In genomic region chrX:150893936-150894335, GRCh38 we compare ENCODE assay signal across 23 cellular contexts. TPM values are rescaled to one million over a fixed set of nuclear protein-coding genes. Genes with fewer than 3 reads are reported as not detected.
A peak's percentile ranks its signal among the peaks of the same experiment; 100 is the strongest.
DNase-seq lines count a peak whose midpoint lies in the region; ATAC-seq, FAIRE-seq and TF ChIP-seq lines count a peak whose summit lies in the region.
"Had no signal": no experiment of that assay in that cellular context is flagged by ENCODE, and none has a peak within 500 bp of the region (broad histone marks: within the 10 kb centered on the region; RNA-seq: fewer than 3 reads in every experiment).

No MANE protein-coding gene starts in this region.

- POLR2A ChIA-PET in MCF 10A (lab: Yijun Ruan, JAX) (no interaction called here), K562 (lab: Yijun Ruan, JAX) (interaction anchor here (0.5 kb wide), 1 partner anchor 72 kb away, joined by 3 read pairs; no protein-coding TSS in a partner anchor)

- DNase-seq in MCF 10A (ENCODE audit: unreplicated experiment) (no peak), breast epithelium (ENCODE audit: low spot score in 2 of 2) (no peak), amniotic epithelial cell (ENCODE audit: low read depth) (peak; percentile 58), K562 (ENCODE audit: extremely low read depth in 1 of 4, low spot score in 3 of 4) (no peak), NOMO-1 (lab: John Stamatoyannopoulos, UW; ENCODE audit: unreplicated experiment in 2 of 2) (no peak), epidermal melanocyte (ENCODE audit: insufficient read length, low spot score) (no peak)
- DNase-seq: ACHN; BE2C; C1 segment of cervical spinal cord; Caco-2; Calu3; CD4-positive, alpha-beta memory T cell; CD4-positive, CD25-positive, alpha-beta regulatory T cell; CD8-positive, alpha-beta memory T cell; DMS79 treated with DMSO at 0.1 percent for 48 hours; GF-D8 had no signal

- 81% methylated on average over 5 of the region's 5 CpGs for WGBS in K562 (ENCODE audit: insufficient coverage, low coverage, missing lambda C conversion rate)

- ATAC-seq in K562 (no peak), HG02981 (IDR thresholded peaks at IDR 0.05; ENCODE audit: unreplicated experiment) (no peak)

- H3K9me3 ChIP-seq in breast epithelium (no peaks in the 10 kb centered on the region), K562 (replicated peaks; ENCODE audit: control insufficient read depth, insufficient read depth, low read depth, low read length) (no peaks in the 10 kb centered on the region)
- H3K9me3 ChIP-seq: BE2C, BLaER1, Caco-2 had no signal

- peaks cover 5% of the 10 kb centered on the region for H3K36me3 Mint-ChIP-seq in MCF 10A (ENCODE audit: insufficient read depth, unreplicated experiment)
- H3K36me3 Mint-ChIP-seq: CD4-positive, alpha-beta memory T cell; CD4-positive, CD25-positive, alpha-beta regulatory T cell; CD8-positive, alpha-beta memory T cell had no signal

- no peaks in the 10 kb centered on the region for H4K20me1 ChIP-seq in K562 (replicated peaks; ENCODE audit: control insufficient read depth, insufficient read depth, low read length)

- H3K36me3 ChIP-seq in breast epithelium, result no peaks in the 10 kb centered on the region
- H3K36me3 ChIP-seq in K562 (ENCODE audit: control insufficient read depth, insufficient read depth, low read length), result no peaks in the 10 kb centered on the region
- H3K36me3 ChIP-seq: BE2C, BLaER1 had no signal

- H3K27me3 Mint-ChIP-seq in MCF 10A (ENCODE audit: insufficient read depth, unreplicated experiment), result no peaks in the 10 kb centered on the region
- H3K27me3 Mint-ChIP-seq: CD4-positive, alpha-beta memory T cell; CD4-positive, CD25-positive, alpha-beta regulatory T cell; CD8-positive, alpha-beta memory T cell had no signal

- TF ChIP-seq RAD21 in K562 (CRISPR knock-in tag; conservative IDR thresholded peaks at IDR 0.05 in 1 of 2, IDR thresholded peaks at IDR 0.05 in 1 of 2), result no peak

- no peak overlapping the region for H2AFZ ChIP-seq in K562 (ENCODE audit: low read depth, low read length)

- H3K79me2 ChIP-seq in K562 (ENCODE audit: control insufficient read depth, insufficient read depth, low read length), result peaks cover 21% of the 10 kb centered on the region

- H3K4me1 ChIP-seq in breast epithelium, result no peaks in the 10 kb centered on the region
- H3K4me1 ChIP-seq in K562 (replicated peaks in 1 of 2; ENCODE audit: control insufficient read depth in 2 of 2, insufficient read depth in 2 of 2, low read length in 2 of 2), result peaks cover 0 to 6% of the 10 kb centered on the region in 2 experiments; a peak in 2 of 5 replicates
- H3K4me1 ChIP-seq: BE2C, Caco-2 had no signal

- in situ Hi-C loops in K562 (cut with MboI), result no loop called here

- no peaks in the 10 kb centered on the region for H3K4me1 Mint-ChIP-seq in MCF 10A (ENCODE audit: insufficient read depth, unreplicated experiment)

- no peak overlapping the region for H3K9ac ChIP-seq in K562 (ENCODE audit: insufficient read depth in 1 of 2, low read depth in 2 of 2, low read length in 2 of 2)
- H3K9ac ChIP-seq: BLaER1 had no signal

- no peak overlapping the region for H3K4me3 ChIP-seq in breast epithelium
- no peak overlapping the region for H3K4me3 ChIP-seq in K562
- H3K4me3 ChIP-seq: BLaER1 had no signal

- no peaks in the 10 kb centered on the region for H3K9me1 ChIP-seq in K562 (ENCODE audit: control insufficient read depth, insufficient read depth, low read length)

- TF ChIP-seq CTCF in MCF 10A (IDR thresholded peaks at IDR 0.05; ENCODE audit: unreplicated experiment) (no peak), breast epithelium (IDR thresholded peaks at IDR 0.05) (no peak), K562 (IDR thresholded peaks at IDR 0.05 in 2 of 3, conservative IDR thresholded peaks at IDR 0.05 in 1 of 3; ENCODE audit: insufficient read depth in 2 of 3, low read depth in 1 of 3, low read length in 3 of 3) (no peak)

- H3K27me3 ChIP-seq in breast epithelium, result peaks cover 0 to 6% of the 10 kb centered on the region in 2 donors
- no peaks in the 10 kb centered on the region for H3K27me3 ChIP-seq in K562 (ENCODE audit: control insufficient read depth in 2 of 2, insufficient read depth in 2 of 2, low read length in 2 of 2)
- H3K27me3 ChIP-seq: BE2C, BLaER1 had no signal

- H3K9me3 Mint-ChIP-seq in MCF 10A (ENCODE audit: unreplicated experiment), result no peaks in the 10 kb centered on the region
- H3K9me3 Mint-ChIP-seq: CD14-positive monocyte; CD4-positive, alpha-beta memory T cell; CD4-positive, CD25-positive, alpha-beta regulatory T cell; CD8-positive, alpha-beta memory T cell had no signal

- H3K4me2 ChIP-seq in K562 (ENCODE audit: insufficient read depth, low read length), result no peak overlapping the region
- H3K4me2 ChIP-seq: BLaER1 had no signal

- H3K27ac Mint-ChIP-seq in MCF 10A (ENCODE audit: low read depth, unreplicated experiment), result peak overlapping the region; percentile 61
- H3K27ac Mint-ChIP-seq: CD14-positive monocyte; CD4-positive, alpha-beta memory T cell; CD4-positive, CD25-positive, alpha-beta regulatory T cell had no signal

- intact Hi-C loops in MCF 10A (cut with micrococcal nuclease), result no loop called here
- intact Hi-C loops in breast epithelium (cut with DNase I; ENCODE audit: low total_unique reads), result no loop called here
- intact Hi-C loops in K562 (cut with micrococcal nuclease), result no loop called here

- TF ChIP-seq POLR2A in breast epithelium (IDR thresholded peaks at IDR 0.05), result no peak
- TF ChIP-seq POLR2A in K562 (conservative IDR thresholded peaks at IDR 0.05), result no peak

- H3K4me3 Mint-ChIP-seq in MCF 10A (ENCODE audit: unreplicated experiment), result no peak overlapping the region
- H3K4me3 Mint-ChIP-seq: CD14-positive monocyte; CD4-positive, alpha-beta memory T cell; CD8-positive, alpha-beta memory T cell had no signal

- peak; percentile 11 for FAIRE-seq in K562 (lab: Jason Lieb, UNC)
- FAIRE-seq: D721Med, G401.6, GM12891 had no signal

- H3K27ac ChIP-seq in breast epithelium (no peak overlapping the region), K562 (ENCODE audit: extremely low read depth, low read depth, low read length) (no peak overlapping the region)
- H3K27ac ChIP-seq: 22Rv1, BLaER1 had no signal

- BruUV-seq in MCF 10A (replicated peaks; lab: Mats Ljungman, UMichigan) (no TSS peak), K562 (replicated peaks; lab: Mats Ljungman, UMichigan) (no TSS peak)

- CTCF ChIA-PET in MCF 10A (lab: Yijun Ruan, JAX), result no interaction called here
- CTCF ChIA-PET in K562 (lab: Yijun Ruan, JAX; ENCODE audit: low intra/inter-chr PET ratio), result no interaction called here

- no peak for TF ChIP-seq EP300 in K562 (IDR thresholded peaks at IDR 0.05; ENCODE audit: low read length)

TF ChIP-seq in K562, 482 proteins besides CTCF, POLR2A, EP300 and RAD21:
- TF ChIP-seq NCOA6 (IDR thresholded peaks at IDR 0.05) (no peak), NR2C2 (CRISPR knock-in tag; IDR thresholded peaks at IDR 0.05) (no peak), NR2C2 (tag; IDR thresholded peaks at IDR 0.05) (no peak), CBFA2T3 (IDR thresholded peaks at IDR 0.05) (no peak), IRF1 (CRISPR knock-in tag; IDR thresholded peaks at IDR 0.05; ENCODE audit: borderline replicate concordance) (no peak)
TF ChIP-seq in K562: peak in this region for 0.

RNA-seq across cellular contexts. Expression of gene CD99L2, which starts 4.5 kb away (rescaled TPM):
- total RNA-seq in MCF 10A (2022), result 37.6 and 42.4 TPM in 2 replicates
- 10 to 100 TPM; 28.1 to 81.4 (median 32.1) TPM for total RNA-seq in breast epithelium
- total RNA-seq in K562 (2011; cell fraction: chromatin; rRNA removed; ENCODE audit: low replicate concordance), result 18.1 and 26.2 TPM in 2 replicates
- 25.0 and 27.5 TPM in 2 replicates for total RNA-seq in K562 (2011; cell fraction: nucleolus; rRNA removed)
- 27.9 and 31.7 TPM in 2 replicates for total RNA-seq in K562 (2011; cell fraction: nucleoplasm; rRNA removed)
- total RNA-seq in K562 (2014; rRNA removed), result 10.2 and 11.7 TPM in 2 replicates
- 9.6 and 10.4 TPM in 2 replicates for total RNA-seq in K562 (2014; rRNA removed; fragmentation: Illumina TruSeq; extraction: Trizol)
- total RNA-seq in K562 (2015; rRNA removed; fragmentation: Illumina TruSeq; extraction: Trizol), result 14.6 and 15.0 TPM in 2 replicates
- total RNA-seq in K562 (2021), result 19.0 and 19.6 TPM in 2 replicates
- 11.9 and 15.0 TPM in 2 replicates for polyA plus RNA-seq in K562 (2011; rRNA removed)
- 15.0 and 21.8 TPM in 2 replicates for polyA plus RNA-seq in K562 (2011; cell fraction: cytosol; rRNA removed)
- polyA plus RNA-seq in K562 (2011; cell fraction: nucleus; rRNA removed), result 13.6 and 14.1 TPM in 2 replicates
- polyA plus RNA-seq in K562 (2012), result 21.5 and 27.6 TPM in 2 replicates
- 17.6 and 18.0 TPM in 2 replicates for polyA plus RNA-seq in K562 (2014; fragmentation: Illumina TruSeq; extraction: Trizol)
- 1 to 10 TPM in 1 of 2 experiments, under 1 TPM in 1; 0.76 to 2.8 TPM for polyA plus RNA-seq in K562 (2014; fragmentation: Nextera tagmentation; extraction: Ambion mirVana)
- 12.7 and 13.0 TPM in 2 replicates for polyA plus RNA-seq in K562 (2014; rRNA removed)
- polyA minus RNA-seq in K562 (2011; rRNA and poly(A)+ RNA removed), result 13.8 and 13.9 TPM in 2 replicates
- polyA minus RNA-seq in K562 (2011; cell fraction: cytosol; rRNA and poly(A)+ RNA removed), result 8.4 and 9.1 TPM in 2 replicates
- 3.9 and 6.3 TPM in 2 replicates for polyA minus RNA-seq in K562 (2011; cell fraction: nucleus; rRNA and poly(A)+ RNA removed)
